2 cellular contexts compared by ENCODE assay signal in the genomic region with DNA sequence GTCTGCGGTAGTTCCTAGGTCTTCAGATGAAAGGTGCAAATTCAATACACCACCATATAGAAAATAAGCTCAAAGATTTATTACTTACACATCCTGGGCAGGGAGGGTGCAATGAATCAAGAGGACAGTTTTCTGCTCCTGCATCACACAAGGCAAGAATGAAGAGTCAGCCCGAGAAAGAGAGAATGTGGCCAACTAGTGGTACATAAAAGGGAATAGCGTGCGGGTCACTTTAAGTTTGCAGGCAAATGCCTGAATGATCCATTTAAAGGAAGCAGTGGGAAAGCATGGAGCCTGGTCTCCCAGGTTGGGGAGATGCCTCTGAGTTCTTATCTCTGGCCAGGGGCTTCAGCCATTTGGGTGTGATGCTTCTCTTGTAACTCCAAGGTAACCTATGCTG.
TF ChIP-seq lines count a peak whose summit lies in the region.

No MANE protein-coding gene starts in this region.

TF ChIP-seq in GM23338, 12 proteins besides CTCF, POLR2A, EP300 and RAD21:
- TF ChIP-seq, protein P1, sequence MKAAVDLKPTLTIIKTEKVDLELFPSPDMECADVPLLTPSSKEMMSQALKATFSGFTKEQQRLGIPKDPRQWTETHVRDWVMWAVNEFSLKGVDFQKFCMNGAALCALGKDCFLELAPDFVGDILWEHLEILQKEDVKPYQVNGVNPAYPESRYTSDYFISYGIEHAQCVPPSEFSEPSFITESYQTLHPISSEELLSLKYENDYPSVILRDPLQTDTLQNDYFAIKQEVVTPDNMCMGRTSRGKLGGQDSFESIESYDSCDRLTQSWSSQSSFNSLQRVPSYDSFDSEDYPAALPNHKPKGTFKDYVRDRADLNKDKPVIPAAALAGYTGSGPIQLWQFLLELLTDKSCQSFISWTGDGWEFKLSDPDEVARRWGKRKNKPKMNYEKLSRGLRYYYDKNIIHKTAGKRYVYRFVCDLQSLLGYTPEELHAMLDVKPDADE (IDR thresholded peaks at IDR 0.05) = no peak
- TF ChIP-seq ZNF331 (CRISPR knock-in tag; IDR thresholded peaks at IDR 0.05; ENCODE audit: low read depth) (no peak), POLR2AphosphoS5 (IDR thresholded peaks at IDR 0.05; ENCODE audit: low read depth) (no peak)
- TF ChIP-seq, protein P2, sequence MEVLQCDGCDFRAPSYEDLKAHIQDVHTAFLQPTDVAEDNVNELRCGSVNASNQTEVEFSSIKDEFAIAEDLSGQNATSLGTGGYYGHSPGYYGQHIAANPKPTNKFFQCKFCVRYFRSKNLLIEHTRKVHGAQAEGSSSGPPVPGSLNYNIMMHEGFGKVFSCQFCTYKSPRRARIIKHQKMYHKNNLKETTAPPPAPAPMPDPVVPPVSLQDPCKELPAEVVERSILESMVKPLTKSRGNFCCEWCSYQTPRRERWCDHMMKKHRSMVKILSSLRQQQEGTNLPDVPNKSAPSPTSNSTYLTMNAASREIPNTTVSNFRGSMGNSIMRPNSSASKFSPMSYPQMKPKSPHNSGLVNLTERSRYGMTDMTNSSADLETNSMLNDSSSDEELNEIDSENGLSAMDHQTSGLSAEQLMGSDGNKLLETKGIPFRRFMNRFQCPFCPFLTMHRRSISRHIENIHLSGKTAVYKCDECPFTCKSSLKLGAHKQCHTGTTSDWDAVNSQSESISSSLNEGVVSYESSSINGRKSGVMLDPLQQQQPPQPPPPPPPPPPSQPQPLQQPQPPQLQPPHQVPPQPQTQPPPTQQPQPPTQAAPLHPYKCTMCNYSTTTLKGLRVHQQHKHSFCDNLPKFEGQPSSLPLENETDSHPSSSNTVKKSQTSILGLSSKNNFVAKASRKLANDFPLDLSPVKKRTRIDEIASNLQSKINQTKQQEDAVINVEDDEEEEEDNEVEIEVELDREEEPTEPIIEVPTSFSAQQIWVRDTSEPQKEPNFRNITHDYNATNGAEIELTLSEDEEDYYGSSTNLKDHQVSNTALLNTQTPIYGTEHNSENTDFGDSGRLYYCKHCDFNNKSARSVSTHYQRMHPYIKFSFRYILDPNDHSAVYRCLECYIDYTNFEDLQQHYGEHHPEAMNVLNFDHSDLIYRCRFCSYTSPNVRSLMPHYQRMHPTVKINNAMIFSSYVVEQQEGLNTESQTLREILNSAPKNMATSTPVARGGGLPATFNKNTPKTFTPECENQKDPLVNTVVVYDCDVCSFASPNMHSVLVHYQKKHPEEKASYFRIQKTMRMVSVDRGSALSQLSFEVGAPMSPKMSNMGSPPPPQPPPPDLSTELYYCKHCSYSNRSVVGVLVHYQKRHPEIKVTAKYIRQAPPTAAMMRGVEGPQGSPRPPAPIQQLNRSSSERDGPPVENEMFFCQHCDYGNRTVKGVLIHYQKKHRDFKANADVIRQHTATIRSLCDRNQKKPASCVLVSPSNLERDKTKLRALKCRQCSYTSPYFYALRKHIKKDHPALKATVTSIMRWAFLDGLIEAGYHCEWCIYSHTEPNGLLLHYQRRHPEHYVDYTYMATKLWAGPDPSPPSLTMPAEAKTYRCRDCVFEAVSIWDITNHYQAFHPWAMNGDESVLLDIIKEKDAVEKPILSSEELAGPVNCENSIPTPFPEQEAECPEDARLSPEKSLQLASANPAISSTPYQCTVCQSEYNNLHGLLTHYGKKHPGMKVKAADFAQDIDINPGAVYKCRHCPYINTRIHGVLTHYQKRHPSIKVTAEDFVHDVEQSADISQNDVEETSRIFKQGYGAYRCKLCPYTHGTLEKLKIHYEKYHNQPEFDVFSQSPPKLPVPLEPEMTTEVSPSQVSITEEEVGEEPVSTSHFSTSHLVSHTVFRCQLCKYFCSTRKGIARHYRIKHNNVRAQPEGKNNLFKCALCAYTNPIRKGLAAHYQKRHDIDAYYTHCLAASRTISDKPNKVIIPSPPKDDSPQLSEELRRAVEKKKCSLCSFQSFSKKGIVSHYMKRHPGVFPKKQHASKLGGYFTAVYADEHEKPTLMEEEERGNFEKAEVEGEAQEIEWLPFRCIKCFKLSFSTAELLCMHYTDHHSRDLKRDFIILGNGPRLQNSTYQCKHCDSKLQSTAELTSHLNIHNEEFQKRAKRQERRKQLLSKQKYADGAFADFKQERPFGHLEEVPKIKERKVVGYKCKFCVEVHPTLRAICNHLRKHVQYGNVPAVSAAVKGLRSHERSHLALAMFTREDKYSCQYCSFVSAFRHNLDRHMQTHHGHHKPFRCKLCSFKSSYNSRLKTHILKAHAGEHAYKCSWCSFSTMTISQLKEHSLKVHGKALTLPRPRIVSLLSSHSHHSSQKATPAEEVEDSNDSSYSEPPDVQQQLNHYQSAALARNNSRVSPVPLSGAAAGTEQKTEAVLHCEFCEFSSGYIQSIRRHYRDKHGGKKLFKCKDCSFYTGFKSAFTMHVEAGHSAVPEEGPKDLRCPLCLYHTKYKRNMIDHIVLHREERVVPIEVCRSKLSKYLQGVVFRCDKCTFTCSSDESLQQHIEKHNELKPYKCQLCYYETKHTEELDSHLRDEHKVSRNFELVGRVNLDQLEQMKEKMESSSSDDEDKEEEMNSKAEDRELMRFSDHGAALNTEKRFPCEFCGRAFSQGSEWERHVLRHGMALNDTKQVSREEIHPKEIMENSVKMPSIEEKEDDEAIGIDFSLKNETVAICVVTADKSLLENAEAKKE (CRISPR knock-in tag; IDR thresholded peaks at IDR 0.05) = no peak

TF ChIP-seq in WTC11, 78 proteins besides CTCF, POLR2A, EP300 and RAD21:
- TF ChIP-seq, protein P3, sequence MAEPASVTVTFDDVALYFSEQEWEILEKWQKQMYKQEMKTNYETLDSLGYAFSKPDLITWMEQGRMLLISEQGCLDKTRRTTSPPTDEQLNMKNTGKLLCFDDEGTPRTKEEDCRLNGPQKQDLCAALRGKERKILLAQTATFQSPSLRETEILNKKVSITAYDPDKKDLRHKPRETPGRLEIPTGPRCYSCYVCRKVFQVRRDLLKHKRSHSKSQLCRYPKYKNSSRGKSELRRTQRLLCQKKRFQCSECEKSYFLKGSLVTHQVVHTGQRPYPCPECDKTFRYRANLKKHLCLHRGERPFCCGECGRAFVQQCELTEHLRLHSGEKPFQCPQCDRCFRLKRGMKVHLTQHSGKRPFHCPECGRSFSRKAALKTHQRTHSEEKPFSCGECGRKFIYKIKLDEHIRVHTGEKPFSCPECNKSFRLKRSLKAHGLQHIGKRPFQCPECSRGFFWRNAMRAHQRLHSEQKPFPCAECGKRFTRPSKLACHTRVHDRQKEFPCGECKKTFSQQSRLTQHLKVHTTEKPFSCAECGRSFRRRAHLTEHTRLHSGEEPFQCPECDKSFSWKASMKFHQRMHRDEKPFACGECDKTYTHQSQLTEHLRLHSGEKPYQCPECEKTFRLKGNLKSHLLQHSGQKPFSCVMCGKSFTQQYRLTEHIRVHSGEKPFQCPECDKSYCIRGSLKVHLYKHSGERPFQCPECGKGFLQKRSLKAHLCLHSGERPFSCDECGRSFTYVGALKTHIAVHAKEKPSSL (CRISPR knock-in tag; conservative IDR thresholded peaks at IDR 0.05) = no peak
- TF ChIP-seq ETV6 (CRISPR knock-in tag; IDR thresholded peaks at IDR 0.05) (no peak), ZNF423 (CRISPR knock-in tag; IDR thresholded peaks at IDR 0.05) (no peak), SMAD4 (CRISPR knock-in tag; IDR thresholded peaks at IDR 0.05) (no peak), RORB (CRISPR knock-in tag; IDR thresholded peaks at IDR 0.05) (no peak), GABPB1 (CRISPR knock-in tag; IDR thresholded peaks at IDR 0.05) (no peak), NR2C2 (CRISPR knock-in tag; IDR thresholded peaks at IDR 0.05) (no peak), ATF1 (CRISPR knock-in tag; IDR thresholded peaks at IDR 0.05) (no peak), ZBTB21 (CRISPR knock-in tag; IDR thresholded peaks at IDR 0.05; ENCODE audit: borderline replicate concordance) (no peak), OVOL2 (CRISPR knock-in tag; IDR thresholded peaks at IDR 0.05; ENCODE audit: borderline replicate concordance) (no peak)
- TF ChIP-seq, protein P4, sequence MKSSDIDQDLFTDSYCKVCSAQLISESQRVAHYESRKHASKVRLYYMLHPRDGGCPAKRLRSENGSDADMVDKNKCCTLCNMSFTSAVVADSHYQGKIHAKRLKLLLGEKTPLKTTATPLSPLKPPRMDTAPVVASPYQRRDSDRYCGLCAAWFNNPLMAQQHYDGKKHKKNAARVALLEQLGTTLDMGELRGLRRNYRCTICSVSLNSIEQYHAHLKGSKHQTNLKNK (CRISPR knock-in tag; IDR thresholded peaks at IDR 0.05) = no peak
- TF ChIP-seq, protein P5, sequence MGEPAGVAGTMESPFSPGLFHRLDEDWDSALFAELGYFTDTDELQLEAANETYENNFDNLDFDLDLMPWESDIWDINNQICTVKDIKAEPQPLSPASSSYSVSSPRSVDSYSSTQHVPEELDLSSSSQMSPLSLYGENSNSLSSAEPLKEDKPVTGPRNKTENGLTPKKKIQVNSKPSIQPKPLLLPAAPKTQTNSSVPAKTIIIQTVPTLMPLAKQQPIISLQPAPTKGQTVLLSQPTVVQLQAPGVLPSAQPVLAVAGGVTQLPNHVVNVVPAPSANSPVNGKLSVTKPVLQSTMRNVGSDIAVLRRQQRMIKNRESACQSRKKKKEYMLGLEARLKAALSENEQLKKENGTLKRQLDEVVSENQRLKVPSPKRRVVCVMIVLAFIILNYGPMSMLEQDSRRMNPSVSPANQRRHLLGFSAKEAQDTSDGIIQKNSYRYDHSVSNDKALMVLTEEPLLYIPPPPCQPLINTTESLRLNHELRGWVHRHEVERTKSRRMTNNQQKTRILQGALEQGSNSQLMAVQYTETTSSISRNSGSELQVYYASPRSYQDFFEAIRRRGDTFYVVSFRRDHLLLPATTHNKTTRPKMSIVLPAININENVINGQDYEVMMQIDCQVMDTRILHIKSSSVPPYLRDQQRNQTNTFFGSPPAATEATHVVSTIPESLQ (CRISPR knock-in tag; IDR thresholded peaks at IDR 0.05) = no peak
- TF ChIP-seq, protein P6, sequence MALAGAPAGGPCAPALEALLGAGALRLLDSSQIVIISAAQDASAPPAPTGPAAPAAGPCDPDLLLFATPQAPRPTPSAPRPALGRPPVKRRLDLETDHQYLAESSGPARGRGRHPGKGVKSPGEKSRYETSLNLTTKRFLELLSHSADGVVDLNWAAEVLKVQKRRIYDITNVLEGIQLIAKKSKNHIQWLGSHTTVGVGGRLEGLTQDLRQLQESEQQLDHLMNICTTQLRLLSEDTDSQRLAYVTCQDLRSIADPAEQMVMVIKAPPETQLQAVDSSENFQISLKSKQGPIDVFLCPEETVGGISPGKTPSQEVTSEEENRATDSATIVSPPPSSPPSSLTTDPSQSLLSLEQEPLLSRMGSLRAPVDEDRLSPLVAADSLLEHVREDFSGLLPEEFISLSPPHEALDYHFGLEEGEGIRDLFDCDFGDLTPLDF (CRISPR knock-in tag; IDR thresholded peaks at IDR 0.05) = no peak
- TF ChIP-seq, protein P7, sequence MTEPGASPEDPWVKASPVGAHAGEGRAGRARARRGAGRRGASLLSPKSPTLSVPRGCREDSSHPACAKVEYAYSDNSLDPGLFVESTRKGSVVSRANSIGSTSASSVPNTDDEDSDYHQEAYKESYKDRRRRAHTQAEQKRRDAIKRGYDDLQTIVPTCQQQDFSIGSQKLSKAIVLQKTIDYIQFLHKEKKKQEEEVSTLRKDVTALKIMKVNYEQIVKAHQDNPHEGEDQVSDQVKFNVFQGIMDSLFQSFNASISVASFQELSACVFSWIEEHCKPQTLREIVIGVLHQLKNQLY (CRISPR knock-in tag; IDR thresholded peaks at IDR 0.05) = no peak
- TF ChIP-seq, protein P8, sequence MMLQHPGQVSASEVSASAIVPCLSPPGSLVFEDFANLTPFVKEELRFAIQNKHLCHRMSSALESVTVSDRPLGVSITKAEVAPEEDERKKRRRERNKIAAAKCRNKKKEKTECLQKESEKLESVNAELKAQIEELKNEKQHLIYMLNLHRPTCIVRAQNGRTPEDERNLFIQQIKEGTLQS (CRISPR knock-in tag; conservative IDR thresholded peaks at IDR 0.05) = no peak
- TF ChIP-seq, protein P9, sequence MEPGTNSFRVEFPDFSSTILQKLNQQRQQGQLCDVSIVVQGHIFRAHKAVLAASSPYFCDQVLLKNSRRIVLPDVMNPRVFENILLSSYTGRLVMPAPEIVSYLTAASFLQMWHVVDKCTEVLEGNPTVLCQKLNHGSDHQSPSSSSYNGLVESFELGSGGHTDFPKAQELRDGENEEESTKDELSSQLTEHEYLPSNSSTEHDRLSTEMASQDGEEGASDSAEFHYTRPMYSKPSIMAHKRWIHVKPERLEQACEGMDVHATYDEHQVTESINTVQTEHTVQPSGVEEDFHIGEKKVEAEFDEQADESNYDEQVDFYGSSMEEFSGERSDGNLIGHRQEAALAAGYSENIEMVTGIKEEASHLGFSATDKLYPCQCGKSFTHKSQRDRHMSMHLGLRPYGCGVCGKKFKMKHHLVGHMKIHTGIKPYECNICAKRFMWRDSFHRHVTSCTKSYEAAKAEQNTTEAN (CRISPR knock-in tag; IDR thresholded peaks at IDR 0.05) = no peak
TF ChIP-seq in WTC11: peak in this region for 0.
